8 cellular contexts compared by ENCODE assay signal in genomic region chr10:73781548-73781878, GRCh38. TPM values are rescaled to one million over a fixed set of nuclear protein-coding genes. Genes with fewer than 3 reads are reported as not detected.
A peak's percentile ranks its signal among the peaks of the same experiment; 100 is the strongest.
DNase-seq lines count a peak whose midpoint lies in the region; ATAC-seq and TF ChIP-seq lines count a peak whose summit lies in the region.

No MANE protein-coding gene starts in this region.

- H3K4me3 ChIP-seq in GM23248 (peak overlapping the region; percentile 83), hepatocyte (peak overlapping the region; percentile 69)

- DNase-seq in GM23248 (no peak), T-helper 17 cell (no peak), hepatocyte (ENCODE audit: low spot score) (no peak), HCEC 1CT (no peak), A172 (ENCODE audit: low spot score) (no peak), NCI-H446 treated with DMSO at 0.1 percent for 48 hours (lab: John Stamatoyannopoulos, UW) (no peak)

- H2AFZ ChIP-seq in GM23248 = peak overlapping the region; percentile 86
- peak overlapping the region; percentile 49 for H2AFZ ChIP-seq in hepatocyte

- no peaks in the 10 kb centered on the region for H3K27me3 Mint-ChIP-seq in T-helper 17 cell
- H3K27me3 Mint-ChIP-seq in stimulated activated memory B cell treated with anti-CD40 and anti-IgM and Interleukin-4, amounts not matched to agents 10 μg/mL and 1 μg/mL and 100 μg/mL, for 72 hours = no peaks in the 10 kb centered on the region

- no peaks in the 10 kb centered on the region for H3K9me3 ChIP-seq in GM23248 (ENCODE audit: low read depth)
- no peaks in the 10 kb centered on the region for H3K9me3 ChIP-seq in T-helper 17 cell (ENCODE audit: control insufficient read depth, low read length, poor library complexity, severe bottlenecking)
- no peaks in the 10 kb centered on the region for H3K9me3 ChIP-seq in hepatocyte (ENCODE audit: low read depth)

- no peak for ATAC-seq in T-helper 17 cell
- ATAC-seq in stimulated activated memory B cell treated with anti-CD40 and anti-IgM and Interleukin-4, amounts not matched to agents 10 μg/mL and 1 μg/mL and 100 μg/mL, for 72 hours = peak; percentile 2
- no peak for ATAC-seq in GM19351 (IDR thresholded peaks at IDR 0.05; ENCODE audit: unreplicated experiment)

- H3K36me3 ChIP-seq in GM23248 (ENCODE audit: low read depth) (peaks cover 18% of the 10 kb centered on the region), hepatocyte (replicated peaks; ENCODE audit: insufficient read depth, low read depth) (no peaks in the 10 kb centered on the region)

- H3K27me3 ChIP-seq in GM23248 (replicated peaks; ENCODE audit: insufficient read depth) = no peaks in the 10 kb centered on the region
- H3K27me3 ChIP-seq in hepatocyte = no peaks in the 10 kb centered on the region

- H3K4me1 Mint-ChIP-seq in T-helper 17 cell = peaks cover 47% of the 10 kb centered on the region
- H3K4me1 Mint-ChIP-seq in stimulated activated memory B cell treated with anti-CD40 and anti-IgM and Interleukin-4, amounts not matched to agents 10 μg/mL and 1 μg/mL and 100 μg/mL, for 72 hours = peaks cover 48% of the 10 kb centered on the region

- H3K36me3 Mint-ChIP-seq in T-helper 17 cell (ENCODE audit: low read depth) = peaks cover 2% of the 10 kb centered on the region
- H3K36me3 Mint-ChIP-seq in stimulated activated memory B cell treated with anti-CD40 and anti-IgM and Interleukin-4, amounts not matched to agents 10 μg/mL and 1 μg/mL and 100 μg/mL, for 72 hours = peaks cover 13% of the 10 kb centered on the region

- H3K4me1 ChIP-seq in GM23248 (ENCODE audit: insufficient read depth) (peaks cover 19% of the 10 kb centered on the region), hepatocyte (ENCODE audit: insufficient read depth) (peaks cover 12% of the 10 kb centered on the region)

- H3K4me3 Mint-ChIP-seq in T-helper 17 cell = peak overlapping the region; percentile 100
- H3K4me3 Mint-ChIP-seq in stimulated activated memory B cell treated with anti-CD40 and anti-IgM and Interleukin-4, amounts not matched to agents 10 μg/mL and 1 μg/mL and 100 μg/mL, for 72 hours = peak overlapping the region; percentile 95

- in situ Hi-C loops in GM23248 (cut with MboI) = no loop called here

- H4K20me1 ChIP-seq in GM23248 (ENCODE audit: insufficient read depth) = no peaks in the 10 kb centered on the region; the same call in 1 of the 2 replicates
- H4K20me1 ChIP-seq in hepatocyte (ENCODE audit: insufficient read depth, poor library complexity, severe bottlenecking) = peaks cover 4% of the 10 kb centered on the region

- TF ChIP-seq CTCF in hepatocyte (IDR thresholded peaks at IDR 0.05; ENCODE audit: poor library complexity) = no peak

- H3F3A ChIP-seq in GM23248 (ENCODE audit: insufficient read depth) = peaks cover 39% of the 10 kb centered on the region

- H3K4me2 ChIP-seq in GM23248 (ENCODE audit: unreplicated experiment) = peak overlapping the region; percentile 99
- H3K4me2 ChIP-seq in hepatocyte = peak overlapping the region; percentile 94

- H3K27ac ChIP-seq in GM23248 = peak overlapping the region; percentile 72
- H3K27ac ChIP-seq in hepatocyte = peak overlapping the region; percentile 89

- 1 to 2% methylated on average over 12 to 14 of the region's 14 CpGs for WGBS in GM23248 (ENCODE audit: low coverage in 1 of 2, low lambda C conversion rate in 2 of 2, missing lambda C conversion rate in 2 of 2), 2 experiments
- WGBS in hepatocyte (ENCODE audit: low lambda C conversion rate, missing lambda C conversion rate) = 2% methylated on average over 14 of the region's 14 CpGs

- H3K79me2 ChIP-seq in GM23248 (ENCODE audit: insufficient read depth) (peaks cover 93% of the 10 kb centered on the region), hepatocyte (peaks cover 82% of the 10 kb centered on the region)

- no peaks in the 10 kb centered on the region for H3K9me2 ChIP-seq in GM23248 (ENCODE audit: insufficient read depth)
- H3K9me2 ChIP-seq in hepatocyte (replicated peaks; ENCODE audit: insufficient read depth) = no peaks in the 10 kb centered on the region

- H3K9ac ChIP-seq in GM23248 = peak overlapping the region; percentile 87

- H3K27ac Mint-ChIP-seq in T-helper 17 cell = peak overlapping the region; percentile 97
- H3K27ac Mint-ChIP-seq in stimulated activated memory B cell treated with anti-CD40 and anti-IgM and Interleukin-4, amounts not matched to agents 10 μg/mL and 1 μg/mL and 100 μg/mL, for 72 hours = peak overlapping the region; percentile 92

- no peaks in the 10 kb centered on the region for H3K9me3 Mint-ChIP-seq in stimulated activated memory B cell treated with anti-CD40 and anti-IgM and Interleukin-4, amounts not matched to agents 10 μg/mL and 1 μg/mL and 100 μg/mL, for 72 hours

RNA-seq across cellular contexts. Expression of gene CHCHD1, which starts 0.3 kb away (rescaled TPM):
- total RNA-seq in GM23248 (2014; rRNA removed; shearing (Covaris generic)) = 23.1 and 26.9 TPM in 2 replicates
- 66.3 and 73.0 TPM in 2 replicates for polyA plus RNA-seq in GM23248 (2016; fragmentation: Nextera tagmentation; extraction: Ambion mirVana)
- 1 to 10 TPM; 6.6 to 7.6 TPM for total RNA-seq in T-helper 17 cell
- 45.3 and 59.1 TPM in 2 replicates for total RNA-seq in hepatocyte
- polyA plus RNA-seq in hepatocyte = 86.1 and 95.2 TPM in 2 replicates
- total RNA-seq in A172 (2014; rRNA removed; shearing (Covaris generic)) = 77.6 and 90.0 TPM in 2 replicates

RNA-seq across cellular contexts. Expression of gene ZSWIM8, which starts 3.9 kb away (rescaled TPM):
- total RNA-seq in GM23248 (2014; rRNA removed; shearing (Covaris generic)) = 44.4 and 61.5 TPM in 2 replicates
- 24.3 and 25.5 TPM in 2 replicates for polyA plus RNA-seq in GM23248 (2016; fragmentation: Nextera tagmentation; extraction: Ambion mirVana)
- 10 to 100 TPM; 71.7 to 74.7 TPM for total RNA-seq in T-helper 17 cell
- total RNA-seq in hepatocyte = 83.7 and 101 TPM in 2 replicates
- 98.5 and 103 TPM in 2 replicates for polyA plus RNA-seq in hepatocyte
- total RNA-seq in A172 (2014; rRNA removed; shearing (Covaris generic)) = 32.3 and 47.9 TPM in 2 replicates

RNA-seq across cellular contexts. Expression of gene NDST2, which starts 29.9 kb away (rescaled TPM):
- 26.8 and 50.0 TPM in 2 replicates for total RNA-seq in GM23248 (2014; rRNA removed; shearing (Covaris generic))
- 27.4 and 30.9 TPM in 2 replicates for polyA plus RNA-seq in GM23248 (2016; fragmentation: Nextera tagmentation; extraction: Ambion mirVana)
- 10 to 100 TPM; 80.6 to 80.9 TPM for total RNA-seq in T-helper 17 cell
- 10.7 and 29.9 TPM in 2 replicates for total RNA-seq in hepatocyte
- 21.1 and 24.9 TPM in 2 replicates for polyA plus RNA-seq in hepatocyte
- 12.2 and 13.5 TPM in 2 replicates for total RNA-seq in A172 (2014; rRNA removed; shearing (Covaris generic))

RNA-seq across cellular contexts. Expression of gene SEC24C, which starts 37.3 kb away (rescaled TPM):
- total RNA-seq in GM23248 (2014; rRNA removed; shearing (Covaris generic)) = 75.6 and 87.1 TPM in 2 replicates
- polyA plus RNA-seq in GM23248 (2016; fragmentation: Nextera tagmentation; extraction: Ambion mirVana) (30.6 and 31.4 TPM in 2 replicates), hepatocyte (46.8 and 47.6 TPM in 2 replicates)
- total RNA-seq in T-helper 17 cell (10 to 100 TPM; 85.0 to 85.5 TPM), hepatocyte (59.4 and 60.2 TPM in 2 replicates)
- 79.0 and 83.2 TPM in 2 replicates for total RNA-seq in A172 (2014; rRNA removed; shearing (Covaris generic))
